ENCODE assay signal across 27 cellular contexts in the genomic region with DNA sequence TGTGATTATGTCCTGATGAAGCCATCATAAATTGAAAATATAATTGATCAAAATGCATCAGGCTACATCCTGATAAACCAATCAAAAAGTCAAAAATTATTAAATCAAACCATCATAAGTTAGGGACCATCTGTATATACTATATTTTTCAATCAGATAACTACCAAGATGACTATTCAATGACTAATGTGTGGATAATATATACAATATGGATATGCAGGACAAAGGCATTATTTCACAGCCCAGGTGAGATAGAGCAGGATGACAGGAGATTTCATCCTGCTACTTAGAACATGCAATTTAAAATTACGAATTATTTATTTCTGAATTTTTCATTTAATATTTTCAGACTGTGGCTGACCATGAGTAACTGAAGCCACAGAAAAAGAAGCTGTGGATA.
"Had no signal": no experiment of that assay in that cellular context is flagged by ENCODE, and none has a peak within 500 bp of the region (broad histone marks: within the 10 kb centered on the region; RNA-seq: fewer than 3 reads in every experiment).

No MANE protein-coding gene starts in this region.

- DNase-seq: activated CD4-positive, alpha-beta memory T cell treated with anti-CD3 and anti-CD28 coated beads for 36 hours; activated CD4-positive, alpha-beta T cell treated with anti-CD3 and anti-CD28 coated beads for 36 hours; activated CD4-positive, alpha-beta T cell treated with anti-CD3 and anti-CD28 coated beads, Interleukin-2, amount 10 ng/mL, durations not matched to agents 24 days and 14 days; activated CD4-positive, CD25-positive, alpha-beta regulatory T cell; activated CD4-positive, CD25-positive, alpha-beta regulatory T cell treated with anti-CD3 and anti-CD28 coated beads, Interleukin-2, amount 50 U/mL, for 72 hours; activated CD8-positive, alpha-beta memory T cell treated with anti-CD3 and anti-CD28 coated beads, Interleukin-2, amount 10 ng/mL, durations not matched to agents 7 days and 5 days; activated CD8-positive, alpha-beta memory T cell treated with anti-CD3 and anti-CD28 coated beads, Interleukin-2, amount 50 U/mL, for 4 hours; activated CD8-positive, alpha-beta T cell treated with anti-CD3 and anti-CD28 coated beads, Interleukin-2, amount 10 ng/mL, durations not matched to agents 7 days and 5 days; activated gamma-delta T cell; activated naive CD4-positive, alpha-beta T cell; activated naive CD4-positive, alpha-beta T cell treated with anti-CD3 and anti-CD28 coated beads, Interleukin-2, amount 10 ng/mL, durations not matched to agents 7 days and 5 days; activated naive CD8-positive, alpha-beta T cell treated with anti-CD3 and anti-CD28 coated beads, Interleukin-2, amount 10 ng/mL, durations not matched to agents 7 days and 5 days; activated T-cell treated with anti-CD3 and anti-CD28 coated beads for 4 hours; activated T-cell treated with anti-CD3 and anti-CD28 coated beads, Interleukin-2, amount 50 U/mL, for 24 hours; activated T-cell treated with anti-CD3 and anti-CD28 coated beads, Interleukin-2, amount 50 U/mL, for 72 hours; anterior cingulate cortex; brain microvascular endothelial cell; dorsolateral prefrontal cortex; effector memory CD4-positive, alpha-beta T cell; endodermal cell; foreskin fibroblast; gastrocnemius medialis; glutamatergic neuron; heart left ventricle; T-helper 2 cell had no signal

- H3K4me3 ChIP-seq: dorsolateral prefrontal cortex, gastrocnemius medialis, heart left ventricle had no signal

- H3K27ac ChIP-seq: brain microvascular endothelial cell, dorsolateral prefrontal cortex, gastrocnemius medialis, heart left ventricle had no signal

- ATAC-seq: activated CD4-positive, alpha-beta T cell treated with anti-CD3 and anti-CD28 coated beads for 36 hours; activated CD8-positive, alpha-beta memory T cell treated with anti-CD3 and anti-CD28 coated beads, Interleukin-2, amount 10 ng/mL, durations not matched to agents 7 days and 5 days; activated CD8-positive, alpha-beta T cell treated with anti-CD3 and anti-CD28 coated beads, Interleukin-2, amount 10 ng/mL, durations not matched to agents 7 days and 5 days; activated naive CD4-positive, alpha-beta T cell treated with anti-CD3 and anti-CD28 coated beads, Interleukin-2, amount 50 U/mL, for 72 hours; activated T-cell treated with anti-CD3 and anti-CD28 coated beads, Interleukin-2, amount 50 U/mL, for 72 hours; esophagus mucosa; gastrocnemius medialis; heart left ventricle had no signal

- H3K27me3 ChIP-seq: brain microvascular endothelial cell, dorsolateral prefrontal cortex, gastrocnemius medialis, heart left ventricle had no signal

- H3K36me3 ChIP-seq: brain microvascular endothelial cell, gastrocnemius medialis, heart left ventricle had no signal

- H3K4me1 ChIP-seq: gastrocnemius medialis, heart left ventricle had no signal
